Comparison of ENCODE assay signal across 1 cellular context in the genomic region with DNA sequence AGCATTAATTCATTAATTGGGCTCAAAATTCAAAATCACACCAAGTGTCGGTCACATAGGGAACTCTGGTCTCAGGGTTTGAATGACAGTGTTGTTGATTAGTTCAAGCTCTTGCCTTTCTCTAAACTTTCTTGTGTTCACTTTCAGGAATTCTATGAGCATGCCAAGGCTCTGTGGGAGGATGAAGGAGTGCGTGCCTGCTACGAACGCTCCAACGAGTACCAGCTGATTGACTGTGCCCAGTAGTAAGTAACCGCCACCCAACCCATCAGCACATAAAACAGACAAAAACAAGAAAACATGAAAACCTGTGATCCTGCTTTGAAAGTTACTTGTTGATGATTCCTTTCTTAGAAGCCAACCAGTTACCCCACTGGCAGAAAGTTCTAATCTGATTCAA.
TF ChIP-seq lines count a peak whose summit lies in the region.

No MANE protein-coding gene starts in this region.

TF ChIP-seq in WTC11, 78 proteins besides CTCF, POLR2A, EP300 and RAD21 (continued from another document):
- TF ChIP-seq, protein P1, sequence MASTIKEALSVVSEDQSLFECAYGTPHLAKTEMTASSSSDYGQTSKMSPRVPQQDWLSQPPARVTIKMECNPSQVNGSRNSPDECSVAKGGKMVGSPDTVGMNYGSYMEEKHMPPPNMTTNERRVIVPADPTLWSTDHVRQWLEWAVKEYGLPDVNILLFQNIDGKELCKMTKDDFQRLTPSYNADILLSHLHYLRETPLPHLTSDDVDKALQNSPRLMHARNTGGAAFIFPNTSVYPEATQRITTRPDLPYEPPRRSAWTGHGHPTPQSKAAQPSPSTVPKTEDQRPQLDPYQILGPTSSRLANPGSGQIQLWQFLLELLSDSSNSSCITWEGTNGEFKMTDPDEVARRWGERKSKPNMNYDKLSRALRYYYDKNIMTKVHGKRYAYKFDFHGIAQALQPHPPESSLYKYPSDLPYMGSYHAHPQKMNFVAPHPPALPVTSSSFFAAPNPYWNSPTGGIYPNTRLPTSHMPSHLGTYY (CRISPR knock-in tag; IDR thresholded peaks at IDR 0.05) = no peak
- TF ChIP-seq ZNF263 (CRISPR knock-in tag; IDR thresholded peaks at IDR 0.05; ENCODE audit: low read depth) (no peak), EMX1 (CRISPR knock-in tag; IDR thresholded peaks at IDR 0.05) (no peak)
